ENCODE assay signal across 19 cellular contexts in genomic region chr20:5549200-5549599, GRCh38.
A peak's percentile ranks its signal among the peaks of the same experiment; 100 is the strongest.
DNase-seq lines count a peak whose midpoint lies in the region; ATAC-seq and TF ChIP-seq lines count a peak whose summit lies in the region.
"Had no signal": no experiment of that assay in that cellular context is flagged by ENCODE, and none has a peak within 500 bp of the region (broad histone marks: within the 10 kb centered on the region; RNA-seq: fewer than 3 reads in every experiment).

No MANE protein-coding gene starts in this region.

- H3K36me3 ChIP-seq in breast epithelium (no peaks in the 10 kb centered on the region), uterus (no peaks in the 10 kb centered on the region)
- H3K36me3 ChIP-seq: ovary had no signal

- POLR2A ChIA-PET in MCF 10A (lab: Yijun Ruan, JAX), result interaction anchor here (1.0 to 2.0 kb wide), 2 partner anchors 11 to 20 kb away, joined by 3 to 6 read pairs; no protein-coding TSS in a partner anchor

- no peak for TF ChIP-seq CTCF in MCF 10A (IDR thresholded peaks at IDR 0.05; ENCODE audit: unreplicated experiment)
- TF ChIP-seq CTCF in breast epithelium (IDR thresholded peaks at IDR 0.05), result no peak
- no peak for TF ChIP-seq CTCF in uterus (IDR thresholded peaks at IDR 0.05)

- H3K4me3 ChIP-seq in breast epithelium (no peak overlapping the region), uterus (no peak overlapping the region)
- H3K4me3 ChIP-seq: coronary artery, heart right ventricle, lower lobe of right lung, ovary, transverse colon had no signal

- peak overlapping the region; percentile 50 for H3K27ac Mint-ChIP-seq in MCF 10A (ENCODE audit: low read depth, unreplicated experiment)
- peak overlapping the region; percentile 88 for H3K27ac Mint-ChIP-seq in T-helper 17 cell
- H3K27ac Mint-ChIP-seq in dendritic cell treated with granulocyte-macrophage colony-stimulating factor and Interleukin-4, amounts not matched to agents 40 ng/mL and 50 ng/mL, for 4 days, result peak overlapping the region; percentile 53
- H3K27ac Mint-ChIP-seq in stimulated activated naive B cell treated with anti-CD40 and anti-IgM and Interleukin-4, amounts not matched to agents 10 μg/mL and 1 μg/mL and 100 μg/mL, for 72 hours, result no peak overlapping the region

- intact Hi-C loops in MCF 10A (cut with micrococcal nuclease), result no loop called here
- intact Hi-C loops in breast epithelium (cut with DNase I; ENCODE audit: low total_unique reads), result no loop called here
- intact Hi-C loops in dendritic cell treated with granulocyte-macrophage colony-stimulating factor and Interleukin-4, amounts not matched to agents 40 ng/mL and 50 ng/mL, for 4 days (cut with micrococcal nuclease), result no loop called here
- intact Hi-C loops in uterus (cut with DNase I; ENCODE audit: low total_unique reads), result no loop called here

- CTCF ChIA-PET in MCF 10A (lab: Yijun Ruan, JAX), result interaction anchor here (0.9 to 7.5 kb wide), 3 partner anchors 21 to 239 kb away, joined by 3 to 51 read pairs (median 45); no protein-coding TSS in a partner anchor

- BruUV-seq in MCF 10A (replicated peaks; lab: Mats Ljungman, UMichigan), result no TSS peak

- H3K36me3 Mint-ChIP-seq in MCF 10A (ENCODE audit: insufficient read depth, unreplicated experiment) (peaks cover 76% of the 10 kb centered on the region), T-helper 17 cell (ENCODE audit: low read depth) (peaks cover 14% of the 10 kb centered on the region)
- peaks cover 87% of the 10 kb centered on the region for H3K36me3 Mint-ChIP-seq in dendritic cell treated with granulocyte-macrophage colony-stimulating factor and Interleukin-4, amounts not matched to agents 40 ng/mL and 50 ng/mL, for 4 days (ENCODE audit: low read depth)
- H3K36me3 Mint-ChIP-seq in stimulated activated naive B cell treated with anti-CD40 and anti-IgM and Interleukin-4, amounts not matched to agents 10 μg/mL and 1 μg/mL and 100 μg/mL, for 72 hours, result peaks cover 37 to 62% of the 10 kb centered on the region in 2 donors

- H3K27ac ChIP-seq in breast epithelium (no peak overlapping the region), uterus (no peak overlapping the region)
- H3K27ac ChIP-seq: coronary artery, heart right ventricle, lower lobe of right lung, ovary, transverse colon had no signal

- no peaks in the 10 kb centered on the region for H3K9me3 Mint-ChIP-seq in MCF 10A (ENCODE audit: unreplicated experiment)
- no peaks in the 10 kb centered on the region for H3K9me3 Mint-ChIP-seq in dendritic cell treated with granulocyte-macrophage colony-stimulating factor and Interleukin-4, amounts not matched to agents 40 ng/mL and 50 ng/mL, for 4 days
- H3K9me3 Mint-ChIP-seq in stimulated activated naive B cell treated with anti-CD40 and anti-IgM and Interleukin-4, amounts not matched to agents 10 μg/mL and 1 μg/mL and 100 μg/mL, for 72 hours, result no peaks in the 10 kb centered on the region
- H3K9me3 Mint-ChIP-seq: stimulated activated naive CD8-positive, alpha-beta T cell treated with anti-CD3 and anti-CD28 coated beads, Interleukin-15, Interleukin-2, amounts not matched to agents 100 ng/mL and 50 ng/mL, for 24 hours had no signal

- no peak for ATAC-seq in T-helper 17 cell
- ATAC-seq in stimulated activated naive B cell treated with anti-CD40 and anti-IgM and Interleukin-4, amounts not matched to agents 10 μg/mL and 1 μg/mL and 100 μg/mL, for 72 hours (replicated peaks), result peak; percentile 62 to 77
- no peak for ATAC-seq in HG03196 (IDR thresholded peaks at IDR 0.05; ENCODE audit: unreplicated experiment)
- ATAC-seq: heart right ventricle, lower lobe of right lung, sciatic nerve had no signal

- H3K4me1 ChIP-seq in breast epithelium, result no peaks in the 10 kb centered on the region
- no peaks in the 10 kb centered on the region for H3K4me1 ChIP-seq in uterus

- H3K4me1 Mint-ChIP-seq in MCF 10A (ENCODE audit: insufficient read depth, unreplicated experiment) (peaks cover 6% of the 10 kb centered on the region), T-helper 17 cell (peaks cover 8% of the 10 kb centered on the region)
- H3K4me1 Mint-ChIP-seq in dendritic cell treated with granulocyte-macrophage colony-stimulating factor and Interleukin-4, amounts not matched to agents 40 ng/mL and 50 ng/mL, for 4 days (ENCODE audit: low read depth), result peaks cover 41% of the 10 kb centered on the region
- peaks cover 9 to 13% of the 10 kb centered on the region in 2 donors for H3K4me1 Mint-ChIP-seq in stimulated activated naive B cell treated with anti-CD40 and anti-IgM and Interleukin-4, amounts not matched to agents 10 μg/mL and 1 μg/mL and 100 μg/mL, for 72 hours

- DNase-seq in MCF 10A (ENCODE audit: unreplicated experiment) (no peak), breast epithelium (ENCODE audit: low spot score in 2 of 2) (no peak), T-helper 17 cell (no peak), uterus (no peak)
- no peak for DNase-seq in stimulated activated naive B cell treated with anti-CD40 and anti-IgM and Interleukin-4, amounts not matched to agents 10 μg/mL and 1 μg/mL and 100 μg/mL, for 72 hours
- DNase-seq in activated CD8-positive, alpha-beta memory T cell treated with anti-CD3 and anti-CD28 coated beads, Interleukin-2, amount 50 U/mL, for 48 hours, result no peak
- DNase-seq: activated effector memory CD4-positive, alpha-beta T cell treated with anti-CD3 and anti-CD28 coated beads, Interleukin-2, amount 50 U/mL, for 16 hours; heart right ventricle; lower lobe of right lung; NCI-H1105 treated with DMSO at 0.1 percent for 48 hours; NCI-H510A treated with DMSO at 0.1 percent for 48 hours; ovary; Right ventricle myocardium superior; transverse colon had no signal

- H3K4me3 Mint-ChIP-seq in MCF 10A (ENCODE audit: unreplicated experiment) (no peak overlapping the region), T-helper 17 cell (peak overlapping the region; percentile 36)
- no peak overlapping the region for H3K4me3 Mint-ChIP-seq in dendritic cell treated with granulocyte-macrophage colony-stimulating factor and Interleukin-4, amounts not matched to agents 40 ng/mL and 50 ng/mL, for 4 days
- peak overlapping the region in 1 of 2 donors; percentile 32 for H3K4me3 Mint-ChIP-seq in stimulated activated naive B cell treated with anti-CD40 and anti-IgM and Interleukin-4, amounts not matched to agents 10 μg/mL and 1 μg/mL and 100 μg/mL, for 72 hours
- H3K4me3 Mint-ChIP-seq: stimulated activated naive CD8-positive, alpha-beta T cell treated with anti-CD3 and anti-CD28 coated beads, Interleukin-15, Interleukin-2, amounts not matched to agents 100 ng/mL and 50 ng/mL, for 24 hours had no signal

- no peak for TF ChIP-seq POLR2A in breast epithelium (IDR thresholded peaks at IDR 0.05)
- TF ChIP-seq POLR2A in uterus (IDR thresholded peaks at IDR 0.05), result no peak

- H3K27me3 Mint-ChIP-seq in MCF 10A (ENCODE audit: insufficient read depth, unreplicated experiment) (no peaks in the 10 kb centered on the region), T-helper 17 cell (no peaks in the 10 kb centered on the region)
- H3K27me3 Mint-ChIP-seq in dendritic cell treated with granulocyte-macrophage colony-stimulating factor and Interleukin-4, amounts not matched to agents 40 ng/mL and 50 ng/mL, for 4 days, result no peaks in the 10 kb centered on the region
- no peaks in the 10 kb centered on the region for H3K27me3 Mint-ChIP-seq in stimulated activated naive B cell treated with anti-CD40 and anti-IgM and Interleukin-4, amounts not matched to agents 10 μg/mL and 1 μg/mL and 100 μg/mL, for 72 hours
- H3K27me3 Mint-ChIP-seq: stimulated activated naive CD8-positive, alpha-beta T cell treated with anti-CD3 and anti-CD28 coated beads, Interleukin-15, Interleukin-2, amounts not matched to agents 100 ng/mL and 50 ng/mL, for 24 hours had no signal

- no peaks in the 10 kb centered on the region for H3K27me3 ChIP-seq in breast epithelium
- H3K27me3 ChIP-seq in uterus, result no peaks in the 10 kb centered on the region
- H3K27me3 ChIP-seq: heart right ventricle, ovary, transverse colon had no signal

- H3K9me3 ChIP-seq in breast epithelium (no peaks in the 10 kb centered on the region), T-helper 17 cell (ENCODE audit: control insufficient read depth, low read length, poor library complexity, severe bottlenecking) (no peaks in the 10 kb centered on the region), uterus (no peaks in the 10 kb centered on the region)
- H3K9me3 ChIP-seq: heart right ventricle, lower lobe of right lung, ovary, transverse colon had no signal

Comparison
In these comparisons a context has a peak if more than half of its experiments do, and no peak if none do; other contexts are left out.
1. ATAC-seq: peak in stimulated activated naive B cell treated with anti-CD40 and anti-IgM and Interleukin-4, amounts not matched to agents 10 μg/mL and 1 μg/mL and 100 μg/mL, for 72 hours (2 of 2); none in T-helper 17 cell (single experiment) and HG03196 (single experiment).